9 cellular contexts compared by ENCODE assay signal in genomic region chr11:12201016-12201985, GRCh38.
A peak's percentile ranks its signal among the peaks of the same experiment; 100 is the strongest.
DNase-seq lines count a peak whose midpoint lies in the region; ATAC-seq and TF ChIP-seq lines count a peak whose summit lies in the region.
"Had no signal": no experiment of that assay in that cellular context is flagged by ENCODE, and none has a peak within 500 bp of the region (broad histone marks: within the 10 kb centered on the region; RNA-seq: fewer than 3 reads in every experiment).

No MANE protein-coding gene starts in this region.

- peak overlapping the region; percentile 42 for H3K27ac ChIP-seq in suprapubic skin
- H3K27ac ChIP-seq: SK-N-MC had no signal

- ATAC-seq in HG03378 (IDR thresholded peaks at IDR 0.05; ENCODE audit: unreplicated experiment) (no peak), HG02763 (IDR thresholded peaks at IDR 0.05; ENCODE audit: unreplicated experiment) (no peak)

- in situ Hi-C loops in astrocyte of the cerebellum (cut with HindIII; ENCODE audit: low sequenced_read_pairs): no loop called here

- no peaks in the 10 kb centered on the region for H3K9me3 ChIP-seq in suprapubic skin

- TF ChIP-seq EP300 in suprapubic skin (IDR thresholded peaks at IDR 0.05): no peak

- no peaks in the 10 kb centered on the region for H3K27me3 ChIP-seq in suprapubic skin

- H3K36me3 ChIP-seq in suprapubic skin: peaks cover 14% of the 10 kb centered on the region

- peaks cover 18% of the 10 kb centered on the region for H3K4me1 ChIP-seq in suprapubic skin

- TF ChIP-seq POLR2A in suprapubic skin (IDR thresholded peaks at IDR 0.05): no peak

- no peak overlapping the region for H3K4me3 ChIP-seq in astrocyte of the cerebellum (ENCODE audit: low read depth, low read length)
- no peak overlapping the region for H3K4me3 ChIP-seq in suprapubic skin
- H3K4me3 ChIP-seq: SK-N-MC had no signal

- TF ChIP-seq CTCF in astrocyte of the cerebellum (IDR thresholded peaks at IDR 0.05; ENCODE audit: low read depth, low read length, missing control alignments) (no peak), suprapubic skin (IDR thresholded peaks at IDR 0.05) (no peak)

- DNase-seq in HT1080 (ENCODE audit: low read depth) (peak; percentile 88), astrocyte of the cerebellum (ENCODE audit: low read depth) (peak; percentile 47), iris pigment epithelial cell (ENCODE audit: low read depth) (peak; percentile 92), suprapubic skin (ENCODE audit: low spot score in 2 of 2) (no peak), HK-2 (ENCODE audit: unreplicated experiment) (no peak), GDM1 (lab: John Stamatoyannopoulos, UW) (no peak)

- 74% methylated on average over 18 of the region's 18 CpGs for WGBS in suprapubic skin

Comparison
In these comparisons a context has a peak if more than half of its experiments do, and no peak if none do; other contexts are left out.
1. DNase-seq: peak in HT1080 (single experiment), astrocyte of the cerebellum (single experiment) and iris pigment epithelial cell (single experiment); none in suprapubic skin (0 of 2), HK-2 (single experiment) and GDM1 (single experiment).